Comparison of ENCODE assay signal across 26 cellular contexts in the genomic region with DNA sequence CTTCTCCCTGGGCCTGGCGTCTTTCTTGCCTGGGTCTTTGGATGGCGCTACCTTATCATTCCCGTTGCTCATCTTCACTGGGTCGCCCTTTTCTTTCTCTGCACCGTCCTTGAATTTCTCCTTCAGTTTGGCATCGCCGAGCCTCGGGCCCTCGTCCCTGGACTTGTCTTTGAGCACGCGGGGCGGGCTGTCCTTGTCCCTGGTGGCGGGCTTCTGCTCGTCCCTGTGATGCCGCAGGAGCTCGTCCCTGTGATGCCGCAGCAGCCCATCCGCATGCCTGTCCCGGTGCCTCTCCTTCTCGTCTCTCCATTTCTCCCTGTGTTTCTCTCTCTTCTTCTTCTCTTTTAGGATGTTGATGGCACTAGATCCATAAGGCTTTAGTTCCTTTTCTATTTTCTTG.
DNase-seq lines count a peak whose midpoint lies in the region; ATAC-seq, FAIRE-seq and TF ChIP-seq lines count a peak whose summit lies in the region.
"Had no signal": no experiment of that assay in that cellular context is flagged by ENCODE, and none has a peak within 500 bp of the region (broad histone marks: within the 10 kb centered on the region; RNA-seq: fewer than 3 reads in every experiment).

No MANE protein-coding gene starts in this region.

- H3K27me3 ChIP-seq in HepG2 (ENCODE audit: control insufficient read depth in 1 of 2, insufficient read depth in 2 of 2, low read length in 2 of 2) (no peaks in the 10 kb centered on the region), right lobe of liver (no peaks in the 10 kb centered on the region), K562 (ENCODE audit: control insufficient read depth in 2 of 2, insufficient read depth in 2 of 2, low read length in 2 of 2) (no peaks in the 10 kb centered on the region)
- H3K27me3 ChIP-seq in naive thymus-derived CD4-positive, alpha-beta T cell (ENCODE audit: control insufficient read depth in 2 of 2, insufficient read depth in 2 of 2, low read length in 2 of 2), result no peaks in the 10 kb centered on the region
- H3K27me3 ChIP-seq: BE2C, BLaER1 had no signal

- H2AFZ ChIP-seq in HepG2 (ENCODE audit: low read length), result no peak overlapping the region
- H2AFZ ChIP-seq in K562 (ENCODE audit: low read depth, low read length), result no peak overlapping the region

- peaks cover 0 to 3% (median 0%) of the 10 kb centered on the region in 7 donors for H3K4me1 Mint-ChIP-seq in naive thymus-derived CD4-positive, alpha-beta T cell
- H3K4me1 Mint-ChIP-seq: CD14-positive monocyte; CD4-positive, CD25-positive, alpha-beta regulatory T cell had no signal

- TF ChIP-seq RAD21 in HepG2 (CRISPR knock-in tag; IDR thresholded peaks at IDR 0.05) (no peak), K562 (CRISPR knock-in tag; conservative IDR thresholded peaks at IDR 0.05 in 1 of 2, IDR thresholded peaks at IDR 0.05 in 1 of 2) (no peak)

- no peak overlapping the region for H3K27ac ChIP-seq in HepG2 (ENCODE audit: extremely low read length, insufficient read depth, low read length)
- H3K27ac ChIP-seq in right lobe of liver, result no peak overlapping the region
- no peak overlapping the region for H3K27ac ChIP-seq in K562 (ENCODE audit: extremely low read depth, low read depth, low read length)
- H3K27ac ChIP-seq in naive thymus-derived CD4-positive, alpha-beta T cell (ENCODE audit: low read depth, low read length), result no peak overlapping the region

- intact Hi-C loops in HepG2 (cut with micrococcal nuclease; ENCODE audit: unreplicated experiment) (no loop called here), right lobe of liver (cut with DNase I) (no loop called here), K562 (cut with micrococcal nuclease) (no loop called here)
- intact Hi-C loops in naive thymus-derived CD4-positive, alpha-beta T cell (cut with micrococcal nuclease), result no loop called here

- H3K9me3 ChIP-seq in HepG2 (ENCODE audit: low read length) (no peaks in the 10 kb centered on the region), right lobe of liver (no peaks in the 10 kb centered on the region), K562 (replicated peaks; ENCODE audit: control insufficient read depth, insufficient read depth, low read depth, low read length) (peaks cover 16% of the 10 kb centered on the region)
- no peaks in the 10 kb centered on the region for H3K9me3 ChIP-seq in naive thymus-derived CD4-positive, alpha-beta T cell (ENCODE audit: control insufficient read depth in 2 of 3, low read length in 3 of 3)
- H3K9me3 ChIP-seq: BE2C, BLaER1 had no signal

- H3K4me2 ChIP-seq in HepG2 (ENCODE audit: low read depth, low read length) (no peak overlapping the region), K562 (ENCODE audit: insufficient read depth, low read length) (no peak overlapping the region)
- H3K4me2 ChIP-seq: BLaER1 had no signal

- BruUV-seq in HepG2 (replicated peaks; lab: Mats Ljungman, UMichigan), result no TSS peak
- BruUV-seq in K562 (replicated peaks; lab: Mats Ljungman, UMichigan), result no TSS peak

- in situ Hi-C loops in HepG2 (cut with HindIII; ENCODE audit: extremely low pct_ligation_motif_present, low pct_unique_long_range_greater_than_20kb) (no loop called here), K562 (cut with MboI) (no loop called here)

- TF ChIP-seq POLR2A in HepG2 (IDR thresholded peaks at IDR 0.05; ENCODE audit: insufficient read depth in 1 of 2, low read depth in 2 of 2, low read length in 2 of 2), result no peak
- no peak for TF ChIP-seq POLR2A in right lobe of liver (IDR thresholded peaks at IDR 0.05)
- no peak; the same call in 1 of the 2 replicates for TF ChIP-seq POLR2A in K562 (conservative IDR thresholded peaks at IDR 0.05)

- H3K79me2 ChIP-seq in HepG2 (ENCODE audit: insufficient read depth, low read length) (no peaks in the 10 kb centered on the region), K562 (ENCODE audit: control insufficient read depth, insufficient read depth, low read length) (no peaks in the 10 kb centered on the region)

- no peak for TF ChIP-seq CTCF in HepG2 (CRISPR knock-in tag; IDR thresholded peaks at IDR 0.05)
- no peak for TF ChIP-seq CTCF in right lobe of liver (IDR thresholded peaks at IDR 0.05)
- no peak for TF ChIP-seq CTCF in K562 (IDR thresholded peaks at IDR 0.05 in 2 of 3, conservative IDR thresholded peaks at IDR 0.05 in 1 of 3; ENCODE audit: insufficient read depth in 2 of 3, low read depth in 1 of 3, low read length in 3 of 3)

- no peak overlapping the region for H3K4me3 Mint-ChIP-seq in naive thymus-derived CD4-positive, alpha-beta T cell
- H3K4me3 Mint-ChIP-seq: CD14-positive monocyte; CD4-positive, alpha-beta memory T cell; CD4-positive, CD25-positive, alpha-beta regulatory T cell; CD8-positive, alpha-beta memory T cell had no signal

- no peak overlapping the region for H3K4me3 ChIP-seq in HepG2 (replicated peaks in 1 of 3; ENCODE audit: insufficient read depth in 1 of 3, low read depth in 2 of 3, low read length in 3 of 3)
- H3K4me3 ChIP-seq in right lobe of liver, result no peak overlapping the region
- no peak overlapping the region for H3K4me3 ChIP-seq in K562
- H3K4me3 ChIP-seq in naive thymus-derived CD4-positive, alpha-beta T cell (ENCODE audit: low read length), result no peak overlapping the region
- H3K4me3 ChIP-seq: BLaER1, GM12878 had no signal

- peaks cover 0 to 8% (median 4%) of the 10 kb centered on the region in 5 donors for H3K36me3 Mint-ChIP-seq in naive thymus-derived CD4-positive, alpha-beta T cell

- DNase-seq in HepG2 (ENCODE audit: low spot score) (no peak), right lobe of liver (no peak), K562 (ENCODE audit: extremely low read depth in 1 of 4, low spot score in 3 of 4) (no peak)
- no peak for DNase-seq in naive thymus-derived CD4-positive, alpha-beta T cell
- DNase-seq: 8988T; ACHN; BE2C; C1 segment of cervical spinal cord; CD4-positive, CD25-positive, alpha-beta regulatory T cell; COR-L47; DMS 273 treated with DMSO at 0.1 percent for 48 hours; DMS153; DMS53; DMS79; DND-41; EL; GDM1 had no signal

- no peaks in the 10 kb centered on the region for H3K27me3 Mint-ChIP-seq in naive thymus-derived CD4-positive, alpha-beta T cell
- H3K27me3 Mint-ChIP-seq: CD4-positive, alpha-beta memory T cell; CD4-positive, CD25-positive, alpha-beta regulatory T cell had no signal

- no peak for TF ChIP-seq EP300 in HepG2 (IDR thresholded peaks at IDR 0.05; ENCODE audit: low read depth in 2 of 2, low read length in 2 of 2)
- no peak for TF ChIP-seq EP300 in HepG2 (CRISPR knock-in tag; IDR thresholded peaks at IDR 0.05; ENCODE audit: borderline replicate concordance)
- no peak for TF ChIP-seq EP300 in K562 (IDR thresholded peaks at IDR 0.05; ENCODE audit: low read length)

- H4K20me1 ChIP-seq in HepG2 (ENCODE audit: insufficient read depth, low read length), result no peaks in the 10 kb centered on the region; the same call in 1 of the 2 replicates
- H4K20me1 ChIP-seq in K562 (replicated peaks; ENCODE audit: control insufficient read depth, insufficient read depth, low read length), result no peaks in the 10 kb centered on the region

- WGBS in HepG2 (ENCODE audit: low lambda C conversion rate), result 98% methylated on average over 20 of the region's 20 CpGs
- 91% methylated on average over 14 of the region's 20 CpGs for WGBS in right lobe of liver (ENCODE audit: insufficient coverage, low coverage, low lambda C conversion rate, missing lambda C conversion rate)
- 94% methylated on average over 11 of the region's 20 CpGs for WGBS in K562 (ENCODE audit: insufficient coverage, low coverage, missing lambda C conversion rate)

- CTCF ChIA-PET in HepG2 (lab: Yijun Ruan, JAX; ENCODE audit: low intra/inter-chr PET ratio, low total read pairs) (no interaction called here), K562 (lab: Yijun Ruan, JAX; ENCODE audit: low intra/inter-chr PET ratio) (no interaction called here)
- CTCF ChIA-PET in naive thymus-derived CD4-positive, alpha-beta T cell (lab: Charles Lee), result interaction anchor here (0.8 to 0.9 kb wide), 2 partner anchors 9 to 204 kb away, joined by 3 read pairs; no protein-coding TSS in a partner anchor

- H3K4me1 ChIP-seq in HepG2 (ENCODE audit: insufficient read depth, low read length), result no peaks in the 10 kb centered on the region
- no peaks in the 10 kb centered on the region for H3K4me1 ChIP-seq in right lobe of liver
- peaks cover 0 to 13% of the 10 kb centered on the region in 2 experiments; a peak in 1 of 5 replicates for H3K4me1 ChIP-seq in K562 (replicated peaks in 1 of 2; ENCODE audit: control insufficient read depth in 2 of 2, insufficient read depth in 2 of 2, low read length in 2 of 2)
- H3K4me1 ChIP-seq in naive thymus-derived CD4-positive, alpha-beta T cell (ENCODE audit: control insufficient read depth in 2 of 2, insufficient read depth in 2 of 2, low read length in 2 of 2), result no peaks in the 10 kb centered on the region
- H3K4me1 ChIP-seq: BE2C had no signal

- H3K9me3 Mint-ChIP-seq in naive thymus-derived CD4-positive, alpha-beta T cell, result peaks cover 0 to 8% (median 0%) of the 10 kb centered on the region in 11 donors
- H3K9me3 Mint-ChIP-seq: CD14-positive monocyte; CD4-positive, CD25-positive, alpha-beta regulatory T cell; CD8-positive, alpha-beta memory T cell had no signal

- no peak for ATAC-seq in HepG2
- ATAC-seq in right lobe of liver, result no peak
- no peak for ATAC-seq in K562
- ATAC-seq in naive thymus-derived CD4-positive, alpha-beta T cell, result no peak
- no peak for ATAC-seq in HG02642 (IDR thresholded peaks at IDR 0.05; ENCODE audit: poor library complexity, unreplicated experiment)
- ATAC-seq: GM12878 had no signal

- peaks cover 48 to 83% of the 10 kb centered on the region in 2 experiments for H3K36me3 ChIP-seq in HepG2 (replicated peaks in 1 of 2; ENCODE audit: control insufficient read depth in 1 of 2, insufficient read depth in 2 of 2, low read length in 2 of 2)
- H3K36me3 ChIP-seq in right lobe of liver, result peaks cover 0 to 55% (median 15%) of the 10 kb centered on the region in 4 donors
- H3K36me3 ChIP-seq in K562 (ENCODE audit: control insufficient read depth, insufficient read depth, low read length), result peaks cover 90% of the 10 kb centered on the region
- H3K36me3 ChIP-seq in naive thymus-derived CD4-positive, alpha-beta T cell (ENCODE audit: control insufficient read depth in 2 of 3, insufficient read depth in 3 of 3, low read length in 3 of 3), result peaks cover 13 to 89% (median 26%) of the 10 kb centered on the region in 3 experiments

- POLR2A ChIA-PET in HepG2 (lab: Yijun Ruan, JAX) (no interaction called here), K562 (lab: Yijun Ruan, JAX) (interaction anchor here (0.6 to 1.0 kb wide), 4 partner anchors 15 to 84 kb away, joined by 3 read pairs; no protein-coding TSS in a partner anchor)
- POLR2A ChIA-PET in naive thymus-derived CD4-positive, alpha-beta T cell (lab: Charles Lee), result no interaction called here

- H3K9ac ChIP-seq in HepG2 (ENCODE audit: insufficient read depth, low read depth, low read length) (no peak overlapping the region), K562 (ENCODE audit: insufficient read depth in 1 of 2, low read depth in 2 of 2, low read length in 2 of 2) (no peak overlapping the region)

- H3K9me1 ChIP-seq in K562 (ENCODE audit: control insufficient read depth, insufficient read depth, low read length), result no peaks in the 10 kb centered on the region

- no peak overlapping the region for H3K27ac Mint-ChIP-seq in naive thymus-derived CD4-positive, alpha-beta T cell
- H3K27ac Mint-ChIP-seq: CD4-positive, CD25-positive, alpha-beta regulatory T cell; CD8-positive, alpha-beta memory T cell had no signal

- no peak for FAIRE-seq in HepG2 (lab: Jason Lieb, UNC)
- FAIRE-seq in K562 (lab: Jason Lieb, UNC), result no peak
- FAIRE-seq: A204.1, GM12878, GM12892, GM18507 had no signal

Comparison
In these comparisons a context has a peak if more than half of its experiments do, and no peak if none do; other contexts are left out.
1. Of the 241 proteins assayed by ChIP-seq in both HepG2 and K562: peak only in HepG2: none; only in K562: POLR2G and ZBTB33; in both: RBM22; in neither: 238.